ENCODE assay signal across 1 cellular context in the genomic region with DNA sequence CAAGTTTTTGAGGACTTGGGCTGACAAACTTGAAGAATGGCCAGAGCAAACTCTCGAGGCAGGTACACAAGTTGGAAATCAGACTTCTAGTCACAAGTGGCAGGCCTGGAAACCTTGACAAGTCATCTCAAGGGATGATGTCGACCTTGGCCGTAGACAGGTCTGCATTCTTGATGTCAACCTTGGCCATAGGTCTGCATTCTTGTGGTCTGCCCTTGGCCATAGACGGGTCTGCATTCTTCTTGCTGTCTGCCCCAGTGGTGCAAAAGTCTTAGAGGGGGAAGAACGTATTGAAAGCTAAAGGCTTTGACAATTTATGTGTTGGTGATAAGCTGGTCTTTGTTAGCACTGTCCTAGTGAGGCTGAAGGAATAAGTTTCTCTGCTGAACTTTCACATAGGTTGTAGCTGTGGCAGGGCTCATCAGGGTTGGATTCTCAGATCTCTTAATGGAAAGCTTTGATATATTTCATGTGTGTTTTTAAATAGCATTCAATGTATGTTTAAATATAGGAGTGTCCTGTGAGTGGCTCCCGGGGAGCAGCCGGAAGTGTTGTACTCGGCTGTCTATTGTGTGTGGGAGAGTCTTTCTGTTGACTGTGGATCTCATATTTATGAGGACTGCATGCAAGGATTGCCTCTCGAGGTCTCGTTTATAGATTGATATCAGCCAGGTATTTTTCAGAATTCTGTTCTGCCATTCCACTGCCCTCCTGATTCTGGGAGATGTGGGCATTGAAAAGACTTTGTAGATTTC.
TF ChIP-seq lines count a peak whose summit lies in the region.

No MANE protein-coding gene starts in this region.

TF ChIP-seq in HCT116, 20 proteins besides CTCF, POLR2A, EP300 and RAD21 (continued from another document):
- TF ChIP-seq, protein P1, sequence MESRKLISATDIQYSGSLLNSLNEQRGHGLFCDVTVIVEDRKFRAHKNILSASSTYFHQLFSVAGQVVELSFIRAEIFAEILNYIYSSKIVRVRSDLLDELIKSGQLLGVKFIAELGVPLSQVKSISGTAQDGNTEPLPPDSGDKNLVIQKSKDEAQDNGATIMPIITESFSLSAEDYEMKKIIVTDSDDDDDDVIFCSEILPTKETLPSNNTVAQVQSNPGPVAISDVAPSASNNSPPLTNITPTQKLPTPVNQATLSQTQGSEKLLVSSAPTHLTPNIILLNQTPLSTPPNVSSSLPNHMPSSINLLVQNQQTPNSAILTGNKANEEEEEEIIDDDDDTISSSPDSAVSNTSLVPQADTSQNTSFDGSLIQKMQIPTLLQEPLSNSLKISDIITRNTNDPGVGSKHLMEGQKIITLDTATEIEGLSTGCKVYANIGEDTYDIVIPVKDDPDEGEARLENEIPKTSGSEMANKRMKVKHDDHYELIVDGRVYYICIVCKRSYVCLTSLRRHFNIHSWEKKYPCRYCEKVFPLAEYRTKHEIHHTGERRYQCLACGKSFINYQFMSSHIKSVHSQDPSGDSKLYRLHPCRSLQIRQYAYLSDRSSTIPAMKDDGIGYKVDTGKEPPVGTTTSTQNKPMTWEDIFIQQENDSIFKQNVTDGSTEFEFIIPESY (IDR thresholded peaks at IDR 0.05; ENCODE audit: extremely low read depth, insufficient replicate concordance, low read length), result no peak
- TF ChIP-seq JUND (IDR thresholded peaks at IDR 0.05), result no peak
- TF ChIP-seq FOSL1 (IDR thresholded peaks at IDR 0.05; ENCODE audit: low read depth), result no peak
- no peak for TF ChIP-seq CEBPB (IDR thresholded peaks at IDR 0.05; ENCODE audit: low read depth)
- no peak for TF ChIP-seq SRF (IDR thresholded peaks at IDR 0.05; ENCODE audit: low read depth)
